Comparison of ENCODE assay signal across 9 cellular contexts in the genomic region with DNA sequence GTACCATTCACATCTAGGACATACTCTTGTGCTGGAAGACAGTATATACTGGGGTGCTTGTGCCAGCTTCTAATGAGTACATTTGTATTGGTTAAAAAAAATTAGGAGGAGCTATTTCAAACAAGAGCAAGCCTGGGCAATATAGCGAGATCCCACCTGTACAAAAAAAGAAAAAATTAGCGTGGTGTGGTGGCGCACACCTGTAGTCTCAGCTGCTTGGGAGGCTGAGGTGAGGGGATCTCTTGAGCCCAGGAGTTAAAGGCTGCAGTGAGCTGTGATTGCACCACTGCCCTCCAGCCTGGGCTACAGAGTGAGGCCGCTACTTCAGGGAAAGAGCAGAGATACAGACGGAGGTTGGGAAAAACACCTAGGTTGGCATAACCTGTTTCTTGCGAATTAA. TPM values are rescaled to one million over a fixed set of nuclear protein-coding genes. Genes with fewer than 3 reads are reported as not detected.
A peak's percentile ranks its signal among the peaks of the same experiment; 100 is the strongest.
DNase-seq lines count a peak whose midpoint lies in the region; ATAC-seq and TF ChIP-seq lines count a peak whose summit lies in the region.
"Had no signal": no experiment of that assay in that cellular context is flagged by ENCODE, and none has a peak within 500 bp of the region (broad histone marks: within the 10 kb centered on the region; RNA-seq: fewer than 3 reads in every experiment).

No MANE protein-coding gene starts in this region.

- H3K4me3 ChIP-seq in iPS-11a (ENCODE audit: low read depth, low read length): peak overlapping the region; percentile 81
- peak overlapping the region; percentile 82 to 95 (median 89) for H3K4me3 ChIP-seq in skeletal muscle tissue (ENCODE audit: low read length in 3 of 3)

- peaks cover 10 to 18% (median 17%) of the 10 kb centered on the region in 3 donors for H3K4me1 ChIP-seq in skeletal muscle tissue (ENCODE audit: control insufficient read depth in 3 of 3, insufficient read depth in 3 of 3, low read length in 3 of 3)

- no peaks in the 10 kb centered on the region for H3K9me3 ChIP-seq in skeletal muscle tissue (ENCODE audit: control insufficient read depth in 3 of 3, low read length in 3 of 3)

- no peaks in the 10 kb centered on the region for H3K36me3 Mint-ChIP-seq in HFFc6 (ENCODE audit: low read depth)
- H3K36me3 Mint-ChIP-seq in activated CD4-positive, alpha-beta memory T cell treated with anti-CD3 and anti-CD28 coated beads, Interleukin-2, amount 10 ng/mL, durations not matched to agents 7 days and 5 days (ENCODE audit: low read depth): no peaks in the 10 kb centered on the region

- ATAC-seq in GM18867 (IDR thresholded peaks at IDR 0.05; ENCODE audit: unreplicated experiment) (no peak), HG03095 (IDR thresholded peaks at IDR 0.05; ENCODE audit: unreplicated experiment) (no peak), HG02798 (IDR thresholded peaks at IDR 0.05; ENCODE audit: poor library complexity, unreplicated experiment) (no peak)

- peak overlapping the region; percentile 74 for H3K27ac Mint-ChIP-seq in HFFc6
- no peak overlapping the region for H3K27ac Mint-ChIP-seq in activated CD4-positive, alpha-beta memory T cell treated with anti-CD3 and anti-CD28 coated beads, Interleukin-2, amount 10 ng/mL, durations not matched to agents 7 days and 5 days

- peak overlapping the region; percentile 93 for H3K4me3 Mint-ChIP-seq in HFFc6
- peak overlapping the region; percentile 74 for H3K4me3 Mint-ChIP-seq in activated CD4-positive, alpha-beta memory T cell treated with anti-CD3 and anti-CD28 coated beads, Interleukin-2, amount 10 ng/mL, durations not matched to agents 7 days and 5 days

- peaks cover 8% of the 10 kb centered on the region for H3K4me1 Mint-ChIP-seq in HFFc6 (ENCODE audit: low read depth)
- peaks cover 16% of the 10 kb centered on the region for H3K4me1 Mint-ChIP-seq in activated CD4-positive, alpha-beta memory T cell treated with anti-CD3 and anti-CD28 coated beads, Interleukin-2, amount 10 ng/mL, durations not matched to agents 7 days and 5 days

- no peak for TF ChIP-seq CTCF in HFFc6 (IDR thresholded peaks at IDR 0.05)

- H3K27me3 ChIP-seq in skeletal muscle tissue (ENCODE audit: control insufficient read depth in 3 of 3, insufficient read depth in 3 of 3, low read length in 3 of 3): no peaks in the 10 kb centered on the region

- POLR2A ChIA-PET in activated CD4-positive, alpha-beta memory T cell treated with anti-CD3 and anti-CD28 coated beads, Interleukin-2, amount 10 ng/mL, durations not matched to agents 7 days and 5 days (lab: Charles Lee): no interaction called here

- H3K9ac ChIP-seq in skeletal muscle tissue (ENCODE audit: low read depth in 1 of 3, low read length in 3 of 3): peak overlapping the region in 2 of 3 donors; percentile 47 to 88

- peaks cover 0 to 2% (median 0%) of the 10 kb centered on the region in 3 donors for H3K36me3 ChIP-seq in skeletal muscle tissue (ENCODE audit: control insufficient read depth in 3 of 3, insufficient read depth in 3 of 3, low read length in 3 of 3)

- no peaks in the 10 kb centered on the region for H3K9me3 Mint-ChIP-seq in HFFc6
- no peaks in the 10 kb centered on the region for H3K9me3 Mint-ChIP-seq in activated CD4-positive, alpha-beta memory T cell treated with anti-CD3 and anti-CD28 coated beads, Interleukin-2, amount 10 ng/mL, durations not matched to agents 7 days and 5 days

- DNase-seq in HFFc6 (no peak), HK-2 (ENCODE audit: unreplicated experiment) (no peak)
- DNase-seq in activated CD4-positive, alpha-beta memory T cell treated with anti-CD3 and anti-CD28 coated beads, Interleukin-2, amount 10 ng/mL, durations not matched to agents 7 days and 5 days: no peak
- DNase-seq: T-helper 9 cell had no signal

- no peak overlapping the region for H3K27ac ChIP-seq in skeletal muscle tissue (ENCODE audit: low read depth, low read length)

- CTCF ChIA-PET in activated CD4-positive, alpha-beta memory T cell treated with anti-CD3 and anti-CD28 coated beads, Interleukin-2, amount 10 ng/mL, durations not matched to agents 7 days and 5 days (lab: Charles Lee): interaction anchor here (1.6 kb wide), 1 partner anchor 10 kb away, joined by 3 read pairs; no protein-coding TSS in a partner anchor

- H3K27me3 Mint-ChIP-seq in HFFc6 (ENCODE audit: insufficient read depth): peaks cover 9% of the 10 kb centered on the region; the same call in 1 of the 2 replicates
- peaks cover 5% of the 10 kb centered on the region for H3K27me3 Mint-ChIP-seq in activated CD4-positive, alpha-beta memory T cell treated with anti-CD3 and anti-CD28 coated beads, Interleukin-2, amount 10 ng/mL, durations not matched to agents 7 days and 5 days

RNA-seq across cellular contexts. Expression of a gene that starts 1.2 kb away (rescaled TPM):
- 10 to 100 TPM; 10.3 to 16.9 (median 14.0) TPM for total RNA-seq in HFFc6 (2021; fragmentation: NEBNext Ultra II Directional; extraction: Animal tissue kit (Norgen Biotek cat#: 25700))
- 10 to 100 TPM; 12.5 to 13.6 TPM for total RNA-seq in activated CD4-positive, alpha-beta memory T cell treated with anti-CD3 and anti-CD28 coated beads, Interleukin-2, amount 10 ng/mL, durations not matched to agents 7 days and 5 days
- total RNA-seq in skeletal muscle tissue: 13.0 TPM
